In genomic region chr3:24678441-24678865, GRCh38 we compare ENCODE assay signal across 8 cellular contexts.
DNase-seq lines count a peak whose midpoint lies in the region; ATAC-seq and TF ChIP-seq lines count a peak whose summit lies in the region.

No MANE protein-coding gene starts in this region.

- H3K36me3 ChIP-seq in thoracic aorta: no peaks in the 10 kb centered on the region
- no peaks in the 10 kb centered on the region for H3K36me3 ChIP-seq in aorta (ENCODE audit: control insufficient read depth in 1 of 2, insufficient read depth in 2 of 2, low read length in 1 of 2)
- H3K36me3 ChIP-seq in left ventricle myocardium inferior: no peaks in the 10 kb centered on the region

- DNase-seq in activated naive CD4-positive, alpha-beta T cell treated with Interleukin-2 at 50 U/mL for 16 hours: peak; percentile 7
- DNase-seq in activated naive CD4-positive, alpha-beta T cell treated with anti-CD3 and anti-CD28 coated beads, Interleukin-2, amount 50 U/mL, for 16 hours: no peak
- DNase-seq in NB4 (ENCODE audit: low read depth) (peak; percentile 93), dorsolateral prefrontal cortex (peak in 1 of 10 donors; percentile 34), thoracic aorta (ENCODE audit: low spot score) (no peak), aorta (no peak), NCI-H2081 treated with DMSO at 0.1 percent for 48 hours (lab: John Stamatoyannopoulos, UW) (no peak), left ventricle myocardium inferior (no peak)

- H3K27me3 ChIP-seq in dorsolateral prefrontal cortex (no peaks in the 10 kb centered on the region), thoracic aorta (replicated peaks; ENCODE audit: insufficient read depth) (no peaks in the 10 kb centered on the region), aorta (ENCODE audit: control insufficient read depth in 1 of 2, insufficient read depth in 2 of 2, low read length in 1 of 2) (peaks cover 0 to 2% of the 10 kb centered on the region in 2 donors), left ventricle myocardium inferior (ENCODE audit: low read depth) (no peaks in the 10 kb centered on the region)

- ATAC-seq in thoracic aorta (ENCODE audit: insufficient number of reproducible peaks, low FRiP score, low read depth) (no peak), aorta (ENCODE audit: low FRiP score) (no peak)

- 64 to 77% methylated on average over 7 of the region's 7 CpGs for WGBS in aorta, 2 donors

- TF ChIP-seq CTCF in NB4 (IDR thresholded peaks at IDR 0.05; ENCODE audit: low read depth, low read length): no peak
- no peak for TF ChIP-seq CTCF in dorsolateral prefrontal cortex (IDR thresholded peaks at IDR 0.05 in 54 of 56, conservative IDR thresholded peaks at IDR 0.05 in 2 of 56; ENCODE audit: low read depth in 1 of 56, partially characterized antibody in 56 of 56)
- TF ChIP-seq CTCF in thoracic aorta (IDR thresholded peaks at IDR 0.05): no peak
- no peak for TF ChIP-seq CTCF in left ventricle myocardium inferior (IDR thresholded peaks at IDR 0.05; ENCODE audit: borderline replicate concordance)

- TF ChIP-seq POLR2A in NB4 (IDR thresholded peaks at IDR 0.05; ENCODE audit: extremely low read depth, insufficient read length): no peak

- H3K4me1 ChIP-seq in thoracic aorta (ENCODE audit: control insufficient read depth in 1 of 2, low read depth in 2 of 2) (peaks cover 0 to 35% of the 10 kb centered on the region in 2 donors), aorta (ENCODE audit: control insufficient read depth in 1 of 2, insufficient read depth in 2 of 2, low read length in 2 of 2) (peaks cover 0 to 2% of the 10 kb centered on the region in 2 donors), left ventricle myocardium inferior (no peaks in the 10 kb centered on the region)

- H3K4me3 ChIP-seq in NB4 (ENCODE audit: low read depth, low read length): no peak overlapping the region
- H3K4me3 ChIP-seq in dorsolateral prefrontal cortex: no peak overlapping the region
- H3K4me3 ChIP-seq in thoracic aorta: peak overlapping the region; percentile 45
- peak overlapping the region in 1 of 2 donors; percentile 34 for H3K4me3 ChIP-seq in aorta (ENCODE audit: low read length in 2 of 2)
- H3K4me3 ChIP-seq in left ventricle myocardium inferior: no peak overlapping the region

- intact Hi-C loops in dorsolateral prefrontal cortex (cut with DNase I): no loop called here
- intact Hi-C loops in aorta (cut with DNase I): no loop called here
- intact Hi-C loops in left ventricle myocardium inferior (cut with micrococcal nuclease): no loop called here

- H3K9me3 ChIP-seq in thoracic aorta (no peaks in the 10 kb centered on the region), aorta (ENCODE audit: control insufficient read depth, low read length) (no peaks in the 10 kb centered on the region), left ventricle myocardium inferior (replicated peaks) (no peaks in the 10 kb centered on the region)

- H3K27ac ChIP-seq in dorsolateral prefrontal cortex (peak overlapping the region in 46 of 59 donors; percentile 2 to 80 (median 53)), thoracic aorta (peak overlapping the region in 1 of 2 donors; percentile 24), aorta (ENCODE audit: low read depth in 1 of 2, low read length in 2 of 2) (peak overlapping the region in 1 of 2 donors; percentile 51), left ventricle myocardium inferior (replicated peaks) (no peak overlapping the region)

Comparison
In these comparisons a context has a peak if more than half of its experiments do, and no peak if none do; other contexts are left out.
1. DNase-seq: peak in activated naive CD4-positive, alpha-beta T cell treated with Interleukin-2 at 50 U/mL for 16 hours (single experiment) and NB4 (single experiment); none in activated naive CD4-positive, alpha-beta T cell treated with anti-CD3 and anti-CD28 coated beads, Interleukin-2, amount 50 U/mL, for 16 hours (single experiment), thoracic aorta (single experiment), aorta (0 of 2), NCI-H2081 treated with DMSO at 0.1 percent for 48 hours (single experiment) and left ventricle myocardium inferior (single experiment).